ENCODE assay signal across 13 cellular contexts in the genomic region with DNA sequence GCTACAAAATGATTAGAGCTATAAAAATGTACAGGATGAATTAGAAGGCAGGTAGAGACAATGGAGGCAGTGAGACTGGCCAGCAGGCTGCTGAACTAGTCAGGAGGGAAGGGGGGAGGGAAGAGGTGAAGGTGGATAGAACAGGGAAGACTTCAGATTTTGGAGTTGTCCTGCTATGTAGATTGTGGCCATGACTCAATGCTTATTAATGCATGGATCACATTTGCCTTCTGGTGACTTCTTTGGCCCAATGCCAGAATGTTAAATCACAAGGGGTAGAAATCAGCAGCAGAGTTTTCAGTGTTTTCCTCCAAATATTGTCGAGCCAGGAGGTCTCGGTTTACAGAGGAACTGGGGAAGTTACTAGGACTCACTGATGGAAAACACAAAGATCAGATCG.
DNase-seq lines count a peak whose midpoint lies in the region; ATAC-seq lines count a peak whose summit lies in the region.
"Had no signal": no experiment of that assay in that cellular context is flagged by ENCODE, and none has a peak within 500 bp of the region (broad histone marks: within the 10 kb centered on the region; RNA-seq: fewer than 3 reads in every experiment).

No MANE protein-coding gene starts in this region.

- in situ Hi-C loops in Caki2 (cut with HindIII; ENCODE audit: low pct_unique_long_range_greater_than_20kb, low sequenced_read_pairs), result no loop called here

- intact Hi-C loops in posterior cingulate gyrus (cut with DNase I), result no loop called here

- no peak for ATAC-seq in GM21515 (IDR thresholded peaks at IDR 0.05; ENCODE audit: unreplicated experiment)
- ATAC-seq: CD8-positive, alpha-beta T cell; HCT116 had no signal

- peak; percentile 11 for DNase-seq in Caki2 (ENCODE audit: low read depth)
- DNase-seq in NCI-H446 treated with DMSO at 0.1 percent for 48 hours (lab: John Stamatoyannopoulos, UW), result peak; percentile 46
- DNase-seq in dedifferentiated amniotic fluid mesenchymal stem cell (ENCODE audit: extremely low spot score), result peak; percentile 53
- DNase-seq in myocyte (ENCODE audit: low read depth), result peak; percentile 34
- DNase-seq in NCI-H1048 (lab: John Stamatoyannopoulos, UW), result no peak
- DNase-seq in posterior cingulate gyrus, result no peak
- DNase-seq in hypothalamus (lab: John Stamatoyannopoulos, UW), result no peak
- DNase-seq: activated CD4-positive, alpha-beta T cell treated with anti-CD3 and anti-CD28 coated beads for 48 hours; activated naive CD4-positive, alpha-beta T cell treated with Interleukin-2 at 50 U/mL for 16 hours; CD8-positive, alpha-beta T cell; MM.1S had no signal

Comparison
In these comparisons a context has a peak if more than half of its experiments do, and no peak if none do; other contexts are left out.
1. DNase-seq: peak in Caki2 (single experiment), NCI-H446 treated with DMSO at 0.1 percent for 48 hours (single experiment), dedifferentiated amniotic fluid mesenchymal stem cell (single experiment) and myocyte (single experiment); none in NCI-H1048 (single experiment), posterior cingulate gyrus (0 of 10) and hypothalamus (0 of 51).